8 cellular contexts compared by ENCODE assay signal in genomic region chr3:16073990-16074671, GRCh38.
DNase-seq lines count a peak whose midpoint lies in the region; ATAC-seq and TF ChIP-seq lines count a peak whose summit lies in the region.
"Not testable (repeated sequence)": the region's sequence is repeated elsewhere in the genome, so short reads cannot be mapped to it uniquely, and the experiment has no call there.

No MANE protein-coding gene starts in this region.

- peak overlapping the region; percentile 49 for H3K27ac ChIP-seq in GM23248
- H3K27ac ChIP-seq in osteoblast (ENCODE audit: low read depth, low read length) = peak overlapping the region; percentile 75

- H3K4me1 ChIP-seq in GM23248 (ENCODE audit: insufficient read depth) = peaks cover 42% of the 10 kb centered on the region
- peaks cover 25% of the 10 kb centered on the region for H3K4me1 ChIP-seq in osteoblast (ENCODE audit: insufficient read depth, low read length)

- H3K27me3 ChIP-seq in GM23248 (replicated peaks; ENCODE audit: insufficient read depth); osteoblast (ENCODE audit: insufficient read depth, low read length): not testable (repeated sequence)

- in situ Hi-C loops in GM23248 (cut with MboI) = not testable (repeated sequence)

- H2AFZ ChIP-seq in GM23248 = peak overlapping the region; percentile 55
- H2AFZ ChIP-seq in osteoblast (ENCODE audit: low read length) = peak overlapping the region; percentile 13

- intact Hi-C loops in MCF 10A (cut with micrococcal nuclease) = not testable (repeated sequence)

- TF ChIP-seq CTCF in MCF 10A (IDR thresholded peaks at IDR 0.05; ENCODE audit: unreplicated experiment); epithelial cell of esophagus (IDR thresholded peaks at IDR 0.05; ENCODE audit: insufficient read depth, low read depth, low read length, missing control alignments); osteoblast (IDR thresholded peaks at IDR 0.05; ENCODE audit: extremely low read depth, low read depth, low read length): not testable (repeated sequence)

- peak overlapping the region; percentile 82 for H3K27ac Mint-ChIP-seq in MCF 10A (ENCODE audit: low read depth, unreplicated experiment)

- not testable (repeated sequence) for H3K9ac ChIP-seq in GM23248

- not testable (repeated sequence) for H4K20me1 ChIP-seq in GM23248 (ENCODE audit: insufficient read depth); osteoblast (ENCODE audit: insufficient read depth, low read length)

- H3K4me2 ChIP-seq in GM23248 (ENCODE audit: unreplicated experiment) = peak overlapping the region; percentile 42
- H3K4me2 ChIP-seq in osteoblast (ENCODE audit: insufficient read depth, low read length) = not testable (repeated sequence)

- POLR2A ChIA-PET in MCF 10A (lab: Yijun Ruan, JAX) = not testable (repeated sequence)

- peak; percentile 60 for ATAC-seq in SK-N-SH treated with all-trans-retinoic acid at 6 μM for 48 hours

- H3K9me2 ChIP-seq in GM23248 (ENCODE audit: insufficient read depth) = not testable (repeated sequence)

- H3K9me3 ChIP-seq in GM23248 (ENCODE audit: low read depth); osteoblast (ENCODE audit: low read depth, low read length): not testable (repeated sequence)

- H3K36me3 ChIP-seq in GM23248 (ENCODE audit: low read depth); osteoblast (ENCODE audit: insufficient read depth, low read length): not testable (repeated sequence)

- H3F3A ChIP-seq in GM23248 (ENCODE audit: insufficient read depth) = peaks cover 18% of the 10 kb centered on the region

- not testable (repeated sequence) for H3K79me2 ChIP-seq in GM23248 (ENCODE audit: insufficient read depth); osteoblast (ENCODE audit: insufficient read depth, low read length)

- H3K9me3 Mint-ChIP-seq in MCF 10A (ENCODE audit: unreplicated experiment) = not testable (repeated sequence)

- not testable (repeated sequence) for H3K36me3 Mint-ChIP-seq in MCF 10A (ENCODE audit: insufficient read depth, unreplicated experiment)

- H3K4me1 Mint-ChIP-seq in MCF 10A (ENCODE audit: insufficient read depth, unreplicated experiment) = peaks cover 31% of the 10 kb centered on the region

- not testable (repeated sequence) for H3K4me3 ChIP-seq in GM23248; epithelial cell of esophagus (ENCODE audit: low read length); osteoblast (ENCODE audit: insufficient read depth, low read length)

- peak; percentile 35 for DNase-seq in A172 (ENCODE audit: low spot score)
- DNase-seq in GM23248 = peak; percentile 59
- DNase-seq in NCI-H226 = peak; percentile 85
- DNase-seq in MCF 10A (ENCODE audit: unreplicated experiment); osteoblast (ENCODE audit: insufficient read length, low spot score, missing footprints): not testable (repeated sequence)
- peak; percentile 60 for DNase-seq in epithelial cell of esophagus (ENCODE audit: low read depth)
- peak; percentile 69 for DNase-seq in iris pigment epithelial cell (ENCODE audit: low read depth)

- not testable (repeated sequence) for BruUV-seq in MCF 10A (replicated peaks; lab: Mats Ljungman, UMichigan)

- not testable (repeated sequence) for H3K27me3 Mint-ChIP-seq in MCF 10A (ENCODE audit: insufficient read depth, unreplicated experiment)

- not testable (repeated sequence) for H3K4me3 Mint-ChIP-seq in MCF 10A (ENCODE audit: unreplicated experiment)

- CTCF ChIA-PET in MCF 10A (lab: Yijun Ruan, JAX) = interaction anchor here (1.1 kb wide), 1 partner anchor 25 kb away, joined by 3 read pairs; no protein-coding TSS in a partner anchor
